ENCODE assay signal across 2 cellular contexts in genomic region chr10:15069230-15069629, GRCh38.
TF ChIP-seq lines count a peak whose summit lies in the region.

No MANE protein-coding gene starts in this region.

TF ChIP-seq in A549, 52 proteins besides CTCF, POLR2A, EP300 and RAD21 (continued from another document):
- TF ChIP-seq, protein P1, sequence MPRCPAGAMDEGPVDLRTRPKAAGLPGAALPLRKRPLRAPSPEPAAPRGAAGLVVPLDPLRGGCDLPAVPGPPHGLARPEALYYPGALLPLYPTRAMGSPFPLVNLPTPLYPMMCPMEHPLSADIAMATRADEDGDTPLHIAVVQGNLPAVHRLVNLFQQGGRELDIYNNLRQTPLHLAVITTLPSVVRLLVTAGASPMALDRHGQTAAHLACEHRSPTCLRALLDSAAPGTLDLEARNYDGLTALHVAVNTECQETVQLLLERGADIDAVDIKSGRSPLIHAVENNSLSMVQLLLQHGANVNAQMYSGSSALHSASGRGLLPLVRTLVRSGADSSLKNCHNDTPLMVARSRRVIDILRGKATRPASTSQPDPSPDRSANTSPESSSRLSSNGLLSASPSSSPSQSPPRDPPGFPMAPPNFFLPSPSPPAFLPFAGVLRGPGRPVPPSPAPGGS (IDR thresholded peaks at IDR 0.05), result no peak
- TF ChIP-seq NR3C1 (IDR thresholded peaks at IDR 0.05), result no peak
- TF ChIP-seq HDAC2 (IDR thresholded peaks at IDR 0.05), result no peak
- no peak for TF ChIP-seq NPAS2 (CRISPR knock-in tag; IDR thresholded peaks at IDR 0.05; ENCODE audit: borderline replicate concordance)
- no peak for TF ChIP-seq PBX3 (IDR thresholded peaks at IDR 0.05)
- no peak for TF ChIP-seq HOXB5 (CRISPR knock-in tag; IDR thresholded peaks at IDR 0.05)
- no peak for TF ChIP-seq HEYL (CRISPR knock-in tag; IDR thresholded peaks at IDR 0.05)
- TF ChIP-seq CBX8 (IDR thresholded peaks at IDR 0.05), result no peak
- TF ChIP-seq CHD2 (IDR thresholded peaks at IDR 0.05; ENCODE audit: low read length, partially characterized antibody), result no peak
- TF ChIP-seq RCOR1 (IDR thresholded peaks at IDR 0.05; ENCODE audit: low read depth, low read length), result no peak
- TF ChIP-seq HOXA7 (CRISPR knock-in tag; IDR thresholded peaks at IDR 0.05), result no peak
- TF ChIP-seq CEBPB (IDR thresholded peaks at IDR 0.05), result no peak
- TF ChIP-seq, protein P2, sequence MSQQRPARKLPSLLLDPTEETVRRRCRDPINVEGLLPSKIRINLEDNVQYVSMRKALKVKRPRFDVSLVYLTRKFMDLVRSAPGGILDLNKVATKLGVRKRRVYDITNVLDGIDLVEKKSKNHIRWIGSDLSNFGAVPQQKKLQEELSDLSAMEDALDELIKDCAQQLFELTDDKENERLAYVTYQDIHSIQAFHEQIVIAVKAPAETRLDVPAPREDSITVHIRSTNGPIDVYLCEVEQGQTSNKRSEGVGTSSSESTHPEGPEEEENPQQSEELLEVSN (IDR thresholded peaks at IDR 0.05; ENCODE audit: borderline replicate concordance, low read depth), result no peak

TF ChIP-seq in HCT116, 20 proteins besides CTCF, POLR2A, EP300 and RAD21 (continued from another document):
- TF ChIP-seq, protein P3, sequence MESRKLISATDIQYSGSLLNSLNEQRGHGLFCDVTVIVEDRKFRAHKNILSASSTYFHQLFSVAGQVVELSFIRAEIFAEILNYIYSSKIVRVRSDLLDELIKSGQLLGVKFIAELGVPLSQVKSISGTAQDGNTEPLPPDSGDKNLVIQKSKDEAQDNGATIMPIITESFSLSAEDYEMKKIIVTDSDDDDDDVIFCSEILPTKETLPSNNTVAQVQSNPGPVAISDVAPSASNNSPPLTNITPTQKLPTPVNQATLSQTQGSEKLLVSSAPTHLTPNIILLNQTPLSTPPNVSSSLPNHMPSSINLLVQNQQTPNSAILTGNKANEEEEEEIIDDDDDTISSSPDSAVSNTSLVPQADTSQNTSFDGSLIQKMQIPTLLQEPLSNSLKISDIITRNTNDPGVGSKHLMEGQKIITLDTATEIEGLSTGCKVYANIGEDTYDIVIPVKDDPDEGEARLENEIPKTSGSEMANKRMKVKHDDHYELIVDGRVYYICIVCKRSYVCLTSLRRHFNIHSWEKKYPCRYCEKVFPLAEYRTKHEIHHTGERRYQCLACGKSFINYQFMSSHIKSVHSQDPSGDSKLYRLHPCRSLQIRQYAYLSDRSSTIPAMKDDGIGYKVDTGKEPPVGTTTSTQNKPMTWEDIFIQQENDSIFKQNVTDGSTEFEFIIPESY (IDR thresholded peaks at IDR 0.05; ENCODE audit: extremely low read depth, insufficient replicate concordance, low read length), result no peak
- TF ChIP-seq, protein P4, sequence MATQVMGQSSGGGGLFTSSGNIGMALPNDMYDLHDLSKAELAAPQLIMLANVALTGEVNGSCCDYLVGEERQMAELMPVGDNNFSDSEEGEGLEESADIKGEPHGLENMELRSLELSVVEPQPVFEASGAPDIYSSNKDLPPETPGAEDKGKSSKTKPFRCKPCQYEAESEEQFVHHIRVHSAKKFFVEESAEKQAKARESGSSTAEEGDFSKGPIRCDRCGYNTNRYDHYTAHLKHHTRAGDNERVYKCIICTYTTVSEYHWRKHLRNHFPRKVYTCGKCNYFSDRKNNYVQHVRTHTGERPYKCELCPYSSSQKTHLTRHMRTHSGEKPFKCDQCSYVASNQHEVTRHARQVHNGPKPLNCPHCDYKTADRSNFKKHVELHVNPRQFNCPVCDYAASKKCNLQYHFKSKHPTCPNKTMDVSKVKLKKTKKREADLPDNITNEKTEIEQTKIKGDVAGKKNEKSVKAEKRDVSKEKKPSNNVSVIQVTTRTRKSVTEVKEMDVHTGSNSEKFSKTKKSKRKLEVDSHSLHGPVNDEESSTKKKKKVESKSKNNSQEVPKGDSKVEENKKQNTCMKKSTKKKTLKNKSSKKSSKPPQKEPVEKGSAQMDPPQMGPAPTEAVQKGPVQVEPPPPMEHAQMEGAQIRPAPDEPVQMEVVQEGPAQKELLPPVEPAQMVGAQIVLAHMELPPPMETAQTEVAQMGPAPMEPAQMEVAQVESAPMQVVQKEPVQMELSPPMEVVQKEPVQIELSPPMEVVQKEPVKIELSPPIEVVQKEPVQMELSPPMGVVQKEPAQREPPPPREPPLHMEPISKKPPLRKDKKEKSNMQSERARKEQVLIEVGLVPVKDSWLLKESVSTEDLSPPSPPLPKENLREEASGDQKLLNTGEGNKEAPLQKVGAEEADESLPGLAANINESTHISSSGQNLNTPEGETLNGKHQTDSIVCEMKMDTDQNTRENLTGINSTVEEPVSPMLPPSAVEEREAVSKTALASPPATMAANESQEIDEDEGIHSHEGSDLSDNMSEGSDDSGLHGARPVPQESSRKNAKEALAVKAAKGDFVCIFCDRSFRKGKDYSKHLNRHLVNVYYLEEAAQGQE (IDR thresholded peaks at IDR 0.05; ENCODE audit: low read depth), result no peak
- TF ChIP-seq CEBPB (IDR thresholded peaks at IDR 0.05; ENCODE audit: low read depth) (no peak), FOSL1 (IDR thresholded peaks at IDR 0.05; ENCODE audit: low read depth) (no peak), ZFX (IDR thresholded peaks at IDR 0.05) (no peak), CBX3 (IDR thresholded peaks at IDR 0.05; ENCODE audit: low read depth) (no peak), SRF (IDR thresholded peaks at IDR 0.05; ENCODE audit: low read depth) (no peak), EZH2phosphoT487 (IDR thresholded peaks at IDR 0.05; ENCODE audit: borderline replicate concordance) (no peak), EGR1 (IDR thresholded peaks at IDR 0.05; ENCODE audit: low read depth) (no peak), POLR2AphosphoS5 (IDR thresholded peaks at IDR 0.05; ENCODE audit: low read depth, low read length) (no peak)
